Comparison of ENCODE assay signal across 35 cellular contexts in genomic region chr5:10198021-10198420, GRCh38.
"Had no signal": no experiment of that assay in that cellular context is flagged by ENCODE, and none has a peak within 500 bp of the region (broad histone marks: within the 10 kb centered on the region; RNA-seq: fewer than 3 reads in every experiment).

No MANE protein-coding gene starts in this region.

- H3K4me2 ChIP-seq: KMS-11 had no signal

- H3K4me3 ChIP-seq: MG63 had no signal

- H3K36me3 ChIP-seq: MG63 had no signal

- H3K27me3 ChIP-seq: MG63 had no signal

- DNase-seq: Karpas-422, Kasumi-1, MG63, MM.1S, MV-4-11, NCI-H1048, NCI-H1092, NCI-H1092 treated with DMSO at 0.1 percent for 48 hours, NCI-H1105, NCI-H1105 treated with DMSO at 0.1 percent for 48 hours, NCI-H1417, NCI-H1417 treated with DMSO at 0.1 percent for 48 hours, NCI-H1436, NCI-H1436 treated with DMSO at 0.1 percent for 48 hours, NCI-H146, NCI-H1694, NCI-H1694 treated with DMSO at 0.1 percent for 48 hours, NCI-H187, NCI-H187 treated with DMSO at 0.1 percent for 48 hours, NCI-H1930, NCI-H2029, NCI-H2029 treated with DMSO at 0.1 percent for 48 hours, NCI-H2081, NCI-H2081 treated with DMSO at 0.1 percent for 48 hours, NCI-H2107, NCI-H2171, NCI-H2171 treated with DMSO at 0.1 percent for 48 hours, NCI-H2227 treated with DMSO at 0.1 percent for 48 hours, NCI-H226, NCI-H345, NCI-H446, NCI-H446 treated with DMSO at 0.1 percent for 48 hours, NCI-H510A, NCI-H510A treated with DMSO at 0.1 percent for 48 hours had no signal

- H3K27ac ChIP-seq: KMS-11 had no signal

- H3K9ac ChIP-seq: KMS-11 had no signal
